25 cellular contexts compared by ENCODE assay signal in genomic region chr10:44064317-44064716, GRCh38.
"Had no signal": no experiment of that assay in that cellular context is flagged by ENCODE, and none has a peak within 500 bp of the region (broad histone marks: within the 10 kb centered on the region; RNA-seq: fewer than 3 reads in every experiment).

No MANE protein-coding gene starts in this region.

- ATAC-seq: heart left ventricle, natural killer cell, right cardiac atrium, sciatic nerve had no signal

- H3K27ac ChIP-seq: hepatocyte, neural progenitor cell, ovary, prostate gland, skin epidermis, tibial nerve had no signal

- H3K4me1 Mint-ChIP-seq: naive B cell, natural killer cell had no signal

- H3K4me1 ChIP-seq: neural progenitor cell, prostate gland had no signal

- H3K36me3 ChIP-seq: heart left ventricle, left ventricle myocardium inferior, neural progenitor cell, ovary, prostate gland, tibial nerve had no signal

- H3K9me3 Mint-ChIP-seq: mesothelial cell of epicardium; natural killer cell; nephron progenitor cell; stimulated activated naive CD8-positive, alpha-beta T cell treated with anti-CD3 and anti-CD28 coated beads, Interleukin-15, Interleukin-2, amounts not matched to agents 100 ng/mL and 50 ng/mL, for 24 hours; type B pancreatic cell had no signal

- DNase-seq: heart left ventricle; islet precursor cell; left ventricle myocardium inferior; mesendoderm; naive B cell; natural killer cell; nephron progenitor cell; ovary; retina; right cardiac atrium; stimulated activated CD4-positive, alpha-beta T cell treated with anti-CD3 and anti-CD28 coated beads, Interleukin-12 subunit alpha, Interleukin-12 subunit beta, amount 100 ng/mL, for 4 hours; stimulated activated CD4-positive, alpha-beta T cell treated with anti-CD3 and anti-CD28 coated beads, Interleukin-15, amount 100 ng/mL, for 24 hours; stimulated activated CD4-positive, alpha-beta T cell treated with anti-CD3 and anti-CD28 coated beads, Interleukin-2, amount 100 ng/mL, for 24 hours; stimulated activated CD4-positive, alpha-beta T cell treated with anti-CD3 and anti-CD28 coated beads, Interleukin-4, amount 100 ng/mL, for 1 hour; stimulated activated naive CD4-positive, alpha-beta T cell had no signal

- H3K4me3 Mint-ChIP-seq: mesothelial cell of epicardium; naive B cell; natural killer cell; nephron progenitor cell; neural progenitor cell; stimulated activated naive CD8-positive, alpha-beta T cell treated with anti-CD3 and anti-CD28 coated beads, Interleukin-15, Interleukin-2, amounts not matched to agents 100 ng/mL and 50 ng/mL, for 24 hours; type B pancreatic cell had no signal

- H3K27ac Mint-ChIP-seq: mesothelial cell of epicardium; naive B cell; natural killer cell; nephron progenitor cell; neural progenitor cell; stimulated activated naive CD8-positive, alpha-beta T cell treated with anti-CD3 and anti-CD28 coated beads, Interleukin-15, Interleukin-2, amounts not matched to agents 100 ng/mL and 50 ng/mL, for 24 hours; type B pancreatic cell had no signal

- H3K4me3 ChIP-seq: heart left ventricle, hepatocyte, left ventricle myocardium inferior, lung, neural progenitor cell, ovary, prostate gland, skin epidermis, tibial nerve had no signal

- H3K27me3 ChIP-seq: heart left ventricle, hepatocyte, neural progenitor cell, ovary, tibial nerve had no signal

- H3K36me3 Mint-ChIP-seq: mesothelial cell of epicardium, naive B cell, natural killer cell, neural progenitor cell, type B pancreatic cell had no signal

- H3K27me3 Mint-ChIP-seq: naive B cell; stimulated activated naive CD8-positive, alpha-beta T cell treated with anti-CD3 and anti-CD28 coated beads, Interleukin-15, Interleukin-2, amounts not matched to agents 100 ng/mL and 50 ng/mL, for 24 hours had no signal

- H3K9me3 ChIP-seq: heart left ventricle, left ventricle myocardium inferior, ovary, prostate gland, tibial nerve had no signal
